Comparison of ENCODE assay signal across 1 cellular context in the genomic region with DNA sequence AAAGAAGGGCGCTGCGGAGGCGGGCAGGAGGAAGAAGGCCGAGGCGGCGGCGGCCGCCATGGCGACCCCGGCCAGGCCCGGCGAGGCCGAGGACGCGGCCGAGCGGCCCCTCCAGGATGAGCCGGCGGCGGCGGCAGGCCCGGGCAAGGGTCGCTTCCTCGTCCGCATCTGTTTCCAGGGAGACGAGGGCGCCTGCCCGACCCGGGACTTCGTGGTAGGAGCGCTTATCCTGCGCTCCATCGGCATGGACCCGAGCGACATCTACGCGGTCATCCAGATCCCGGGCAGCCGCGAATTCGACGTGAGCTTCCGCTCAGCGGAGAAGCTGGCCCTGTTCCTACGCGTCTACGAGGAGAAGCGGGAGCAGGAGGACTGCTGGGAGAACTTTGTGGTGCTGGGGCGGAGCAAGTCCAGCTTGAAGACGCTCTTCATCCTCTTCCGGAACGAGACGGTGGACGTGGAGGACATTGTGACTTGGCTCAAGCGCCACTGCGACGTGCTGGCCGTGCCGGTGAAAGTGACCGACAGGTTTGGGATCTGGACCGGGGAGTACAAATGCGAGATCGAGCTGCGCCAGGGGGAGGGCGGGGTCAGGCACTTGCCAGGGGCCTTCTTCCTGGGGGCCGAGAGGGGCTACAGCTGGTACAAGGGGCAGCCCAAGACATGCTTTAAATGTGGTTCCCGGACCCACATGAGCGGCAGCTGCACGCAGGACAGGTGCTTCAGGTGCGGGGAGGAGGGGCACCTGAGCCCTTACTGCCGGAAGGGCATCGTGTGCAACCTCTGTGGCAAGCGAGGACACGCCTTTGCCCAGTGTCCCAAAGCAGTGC.
TF ChIP-seq lines count a peak whose summit lies in the region.

No MANE protein-coding gene starts in this region.

TF ChIP-seq in neural cell, 6 proteins besides CTCF, POLR2A, EP300 and RAD21:
- no peak for TF ChIP-seq SMC3 (conservative IDR thresholded peaks at IDR 0.05; ENCODE audit: poor library complexity)
- peak; percentile 19 for TF ChIP-seq POLR2AphosphoS5 (IDR thresholded peaks at IDR 0.05)
- peak; percentile 24 for TF ChIP-seq MXI1 (conservative IDR thresholded peaks at IDR 0.05; ENCODE audit: poor library complexity, severe bottlenecking)
